ENCODE assay signal across 33 cellular contexts in the genomic region with DNA sequence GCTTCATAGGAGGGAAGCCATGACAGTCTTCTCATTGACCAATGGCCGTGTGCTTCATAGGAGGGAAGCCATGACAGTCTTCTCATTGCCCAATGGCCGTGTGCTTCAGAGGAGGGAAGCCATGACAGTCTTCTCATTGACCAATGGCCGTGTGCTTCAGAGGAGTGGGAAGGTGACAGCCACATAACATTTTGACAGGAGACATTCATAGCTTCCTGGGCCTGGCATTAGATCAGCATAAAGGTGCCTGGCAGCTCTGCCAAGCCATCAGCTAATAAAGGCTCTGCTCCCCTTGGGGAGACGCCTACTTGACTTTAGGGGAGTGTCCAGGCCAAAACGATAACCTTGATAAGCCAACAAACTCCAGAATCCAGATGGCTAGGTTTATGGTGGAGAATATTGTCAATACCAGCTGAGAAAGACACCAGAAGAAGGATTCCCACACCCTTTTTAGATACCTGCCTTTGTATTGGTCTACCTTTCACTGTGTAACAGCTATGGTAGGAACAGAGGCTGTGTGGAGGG.
"Had no signal": no experiment of that assay in that cellular context is flagged by ENCODE, and none has a peak within 500 bp of the region (broad histone marks: within the 10 kb centered on the region; RNA-seq: fewer than 3 reads in every experiment).

No MANE protein-coding gene starts in this region.

- H3K4me3 ChIP-seq: colonic mucosa, gastrocnemius medialis, heart right ventricle, lung, right lobe of liver, smooth muscle cell, suprapubic skin, transverse colon, upper lobe of right lung, vagina had no signal

- H3K9me3 Mint-ChIP-seq: dendritic cell treated with granulocyte-macrophage colony-stimulating factor and Interleukin-4, amounts not matched to agents 40 ng/mL and 50 ng/mL, for 4 days; memory B cell; natural killer cell treated with Interleukin-12 subunit alpha and Interleukin-12 subunit beta and Interleukin-15 and Interleukin-18, amount 100 ng/mL, for 72 hours; neural crest cell had no signal

- H3K36me3 Mint-ChIP-seq: immature natural killer cell; memory B cell; natural killer cell treated with Interleukin-12 subunit alpha and Interleukin-12 subunit beta and Interleukin-15 and Interleukin-18, amount 100 ng/mL, for 72 hours had no signal

- H3K4me1 ChIP-seq: colonic mucosa, gastrocnemius medialis, parathyroid adenoma, right lobe of liver, suprapubic skin, transverse colon, upper lobe of right lung, vagina had no signal

- DNase-seq: colonic mucosa; effector CD8-positive, alpha-beta T cell; endodermal cell; foreskin fibroblast; gastrocnemius medialis; heart right ventricle; hippocampal formation; immature natural killer cell; islet precursor cell; kidney glomerular epithelial cell; naive B cell; right lobe of liver; stimulated activated CD4-positive, alpha-beta T cell treated with anti-CD3 and anti-CD28 coated beads, Interleukin-12 subunit alpha, Interleukin-12 subunit beta, amount 100 ng/mL, for 4 hours; stimulated activated CD4-positive, alpha-beta T cell treated with anti-CD3 and anti-CD28 coated beads, Interleukin-1b, Interleukin-23, amount 100 ng/mL, for 48 hours; stimulated activated CD4-positive, alpha-beta T cell treated with anti-CD3 and anti-CD28 coated beads, Interleukin-4, amount 100 ng/mL, for 1 hour; stimulated activated CD8-positive, alpha-beta memory T cell treated with anti-CD3 and anti-CD28 coated beads, Interleukin-4, amount 100 ng/mL, for 48 hours; stimulated activated naive CD4-positive, alpha-beta T cell; stimulated activated naive CD8-positive, alpha-beta T cell treated with anti-CD3 and anti-CD28 coated beads, Interleukin-15, amount 100 ng/mL, for 72 hours; transverse colon; upper lobe of right lung had no signal

- H3K27me3 ChIP-seq: colonic mucosa, gastrocnemius medialis, heart right ventricle, right lobe of liver, suprapubic skin, transverse colon, upper lobe of right lung, vagina had no signal

- H3K9me3 ChIP-seq: colonic mucosa, gastrocnemius medialis, heart right ventricle, right lobe of liver, suprapubic skin, transverse colon, upper lobe of right lung, vagina had no signal

- H3K4me3 Mint-ChIP-seq: dendritic cell treated with granulocyte-macrophage colony-stimulating factor and Interleukin-4, amounts not matched to agents 40 ng/mL and 50 ng/mL, for 4 days; endodermal cell; immature natural killer cell; memory B cell; naive B cell; natural killer cell treated with Interleukin-12 subunit alpha and Interleukin-12 subunit beta and Interleukin-15 and Interleukin-18, amount 100 ng/mL, for 72 hours; neural crest cell; stimulated activated naive CD8-positive, alpha-beta T cell treated with anti-CD3 and anti-CD28 coated beads, Interleukin-15, amount 100 ng/mL, for 72 hours had no signal

- H3K36me3 ChIP-seq: colonic mucosa, gastrocnemius medialis, right lobe of liver, suprapubic skin, transverse colon, upper lobe of right lung, vagina had no signal

- H3K27ac Mint-ChIP-seq: dendritic cell treated with granulocyte-macrophage colony-stimulating factor and Interleukin-4, amounts not matched to agents 40 ng/mL and 50 ng/mL, for 4 days; endodermal cell; immature natural killer cell; memory B cell; naive B cell; natural killer cell treated with Interleukin-12 subunit alpha and Interleukin-12 subunit beta and Interleukin-15 and Interleukin-18, amount 100 ng/mL, for 72 hours; progenitor cell of endocrine pancreas had no signal

- H3K4me1 Mint-ChIP-seq: immature natural killer cell; memory B cell; naive B cell; stimulated activated naive CD8-positive, alpha-beta T cell treated with anti-CD3 and anti-CD28 coated beads, Interleukin-15, amount 100 ng/mL, for 72 hours had no signal

- ATAC-seq: esophagus mucosa; gastrocnemius medialis; heart right ventricle; left lobe of liver; natural killer cell treated with Interleukin-12 subunit alpha and Interleukin-12 subunit beta and Interleukin-15 and Interleukin-18, amount 100 ng/mL, for 72 hours; right lobe of liver; stimulated activated naive CD8-positive, alpha-beta T cell treated with anti-CD3 and anti-CD28 coated beads, Interleukin-15, amount 100 ng/mL, for 72 hours; upper lobe of right lung had no signal

- H3K27ac ChIP-seq: colonic mucosa, epithelial cell of prostate, gastrocnemius medialis, heart right ventricle, parathyroid adenoma, right lobe of liver, suprapubic skin, transverse colon, upper lobe of right lung, vagina had no signal
